16 cellular contexts compared by ENCODE assay signal in genomic region chr10:24428410-24428782, GRCh38.
A peak's percentile ranks its signal among the peaks of the same experiment; 100 is the strongest.
DNase-seq lines count a peak whose midpoint lies in the region; ATAC-seq, FAIRE-seq and TF ChIP-seq lines count a peak whose summit lies in the region.
"Had no signal": no experiment of that assay in that cellular context is flagged by ENCODE, and none has a peak within 500 bp of the region (broad histone marks: within the 10 kb centered on the region; RNA-seq: fewer than 3 reads in every experiment).

No MANE protein-coding gene starts in this region.

- H4K20me1 ChIP-seq in SK-N-SH (ENCODE audit: insufficient read depth) (no peaks in the 10 kb centered on the region), fibroblast of lung (ENCODE audit: control insufficient read depth, extremely low read depth, insufficient read depth, low read length) (no peaks in the 10 kb centered on the region)

- H3K79me2 ChIP-seq in SK-N-SH (ENCODE audit: insufficient read depth), result no peaks in the 10 kb centered on the region
- H3K79me2 ChIP-seq in fibroblast of lung (ENCODE audit: control insufficient read depth, insufficient read depth, low read length), result no peaks in the 10 kb centered on the region

- CTCF ChIA-PET in SK-N-SH (lab: Yijun Ruan, JAX), result interaction anchor here (1.0 to 1.1 kb wide), 2 partner anchors 8 to 12 kb away, joined by 3 read pairs; no protein-coding TSS in a partner anchor

- no peaks in the 10 kb centered on the region for H3K36me3 ChIP-seq in SK-N-SH (replicated peaks in 1 of 2; ENCODE audit: control insufficient read depth in 1 of 2, insufficient read depth in 2 of 2, low read length in 1 of 2)
- H3K36me3 ChIP-seq in fibroblast of lung (ENCODE audit: control insufficient read depth, insufficient read depth, low read length), result no peaks in the 10 kb centered on the region
- H3K36me3 ChIP-seq: gastrocnemius medialis had no signal

- no peak for TF ChIP-seq EP300 in SK-N-SH (IDR thresholded peaks at IDR 0.05; ENCODE audit: borderline replicate concordance in 1 of 2, low read depth in 1 of 2, low read length in 1 of 2)

- POLR2A ChIA-PET in SK-N-SH (lab: Yijun Ruan, JAX), result no interaction called here

- H3K27ac ChIP-seq in SK-N-SH (ENCODE audit: low read depth in 2 of 2, low read length in 1 of 2), result peak overlapping the region; percentile 61 to 72; a peak in 3 of 4 replicates
- H3K27ac ChIP-seq in fibroblast of lung (ENCODE audit: insufficient read depth, low read length), result no peak overlapping the region

- no peak overlapping the region for H2AFZ ChIP-seq in SK-N-SH (ENCODE audit: low read depth)
- no peak overlapping the region for H2AFZ ChIP-seq in fibroblast of lung (ENCODE audit: low read length)

- DNase-seq in H54 (ENCODE audit: insufficient read length, low spot score), result peak; percentile 33
- no peak for DNase-seq in SK-N-SH
- peak; percentile 55 to 81 for DNase-seq in fibroblast of lung (ENCODE audit: low read depth in 2 of 2)
- peak; percentile 89 for DNase-seq in renal cortical epithelial cell (ENCODE audit: low read depth)
- DNase-seq in HUDEP-2 (lab: John Stamatoyannopoulos, UW; ENCODE audit: unreplicated experiment in 76 of 76), result no peak
- DNase-seq: activated naive CD4-positive, alpha-beta T cell treated with anti-CD3 and anti-CD28 coated beads for 36 hours; CD4-positive, alpha-beta memory T cell; gastrocnemius medialis; kidney; NCI-H510A; Right ventricle myocardium superior; thyroid gland had no signal

- WGBS in SK-N-SH (ENCODE audit: low lambda C conversion rate), result 34% methylated on average over 2 of the region's 2 CpGs

- H3K9me2 ChIP-seq in SK-N-SH, result no peaks in the 10 kb centered on the region

- peaks cover 0 to 6% of the 10 kb centered on the region in 2 experiments; a peak in 1 of 4 replicates for H3K4me1 ChIP-seq in SK-N-SH (ENCODE audit: control insufficient read depth in 1 of 2, insufficient read depth in 2 of 2, low read depth in 1 of 2, low read length in 1 of 2)
- H3K4me1 ChIP-seq in fibroblast of lung (ENCODE audit: control insufficient read depth, extremely low read depth, insufficient read depth, low read length), result no peaks in the 10 kb centered on the region

- FAIRE-seq in H54 (lab: Jason Lieb, UNC), result no peak
- FAIRE-seq: kidney, TTC549 had no signal

- no peaks in the 10 kb centered on the region for H3K9me3 ChIP-seq in SK-N-SH
- no peaks in the 10 kb centered on the region for H3K9me3 ChIP-seq in fibroblast of lung (ENCODE audit: control insufficient read depth, insufficient read depth, low read depth, low read length)
- H3K9me3 ChIP-seq: gastrocnemius medialis, thyroid gland had no signal

- TF ChIP-seq POLR2A in H54 (IDR thresholded peaks at IDR 0.05; ENCODE audit: low read depth, low read length), result no peak

- no peak for TF ChIP-seq RAD21 in SK-N-SH (IDR thresholded peaks at IDR 0.05; ENCODE audit: low read length)

- no peak for ATAC-seq in GM18858 (IDR thresholded peaks at IDR 0.05; ENCODE audit: unreplicated experiment)
- no peak for ATAC-seq in HG02642 (IDR thresholded peaks at IDR 0.05; ENCODE audit: poor library complexity, unreplicated experiment)
- no peak for ATAC-seq in HG02884 (IDR thresholded peaks at IDR 0.05; ENCODE audit: unreplicated experiment)

- TF ChIP-seq CTCF in SK-N-SH (IDR thresholded peaks at IDR 0.05), result no peak
- TF ChIP-seq CTCF in fibroblast of lung (conservative IDR thresholded peaks at IDR 0.05 in 1 of 2, IDR thresholded peaks at IDR 0.05 in 1 of 2; ENCODE audit: low read depth in 1 of 2, low read length in 2 of 2), result no peak

- H3K27me3 ChIP-seq in SK-N-SH (ENCODE audit: insufficient read depth) (no peaks in the 10 kb centered on the region), fibroblast of lung (ENCODE audit: control insufficient read depth, insufficient read depth, low read length) (no peaks in the 10 kb centered on the region)
- H3K27me3 ChIP-seq: gastrocnemius medialis, thyroid gland had no signal

- H3K9ac ChIP-seq in SK-N-SH, result no peak overlapping the region
- H3K9ac ChIP-seq in fibroblast of lung (ENCODE audit: insufficient read depth, low read length), result no peak overlapping the region

- 0 out of 2 replicates have a peak overlapping the region, but pooled peaks have one; percentile 26 for H3K4me2 ChIP-seq in SK-N-SH
- H3K4me2 ChIP-seq in fibroblast of lung (ENCODE audit: extremely low read depth, insufficient read depth, low read length), result no peak overlapping the region

- no peak overlapping the region for H3K4me3 ChIP-seq in SK-N-SH (ENCODE audit: low read depth in 2 of 2, low read length in 1 of 2)
- no peak overlapping the region for H3K4me3 ChIP-seq in fibroblast of lung (replicated peaks in 1 of 4; ENCODE audit: control extremely low read depth in 1 of 4, insufficient read depth in 1 of 4, low read depth in 3 of 4, low read length in 4 of 4)
- H3K4me3 ChIP-seq: gastrocnemius medialis, thyroid gland had no signal

- H3F3A ChIP-seq in SK-N-SH (replicated peaks; ENCODE audit: insufficient read depth), result no peaks in the 10 kb centered on the region

TF ChIP-seq in SK-N-SH, 30 proteins besides CTCF, POLR2A, EP300 and RAD21:
- peak; percentile 12; the same call in 1 of the 2 replicates for TF ChIP-seq JUND (IDR thresholded peaks at IDR 0.05)
- TF ChIP-seq FOSL2 (IDR thresholded peaks at IDR 0.05; ENCODE audit: borderline replicate concordance, low read depth), result peak; percentile 16; the same call in 1 of the 2 replicates
- no peak for TF ChIP-seq NRF1 (IDR thresholded peaks at IDR 0.05; ENCODE audit: low read depth, low read length)
- TF ChIP-seq ELF1 (IDR thresholded peaks at IDR 0.05), result no peak
- TF ChIP-seq, protein P1, sequence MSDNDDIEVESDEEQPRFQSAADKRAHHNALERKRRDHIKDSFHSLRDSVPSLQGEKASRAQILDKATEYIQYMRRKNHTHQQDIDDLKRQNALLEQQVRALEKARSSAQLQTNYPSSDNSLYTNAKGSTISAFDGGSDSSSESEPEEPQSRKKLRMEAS (IDR thresholded peaks at IDR 0.05; ENCODE audit: low read depth), result no peak
TF ChIP-seq in SK-N-SH: peak in this region for 2.

Comparison
In these comparisons a context has a peak if more than half of its experiments do, and no peak if none do; other contexts are left out.
1. DNase-seq: peak in H54 (single experiment), fibroblast of lung (2 of 2) and renal cortical epithelial cell (single experiment); none in SK-N-SH (single experiment) and HUDEP-2 (0 of 76).